Comparison of ENCODE assay signal across 1 cellular context in genomic region chr9:136628287-136628686, GRCh38.
TF ChIP-seq lines count a peak whose summit lies in the region.

No MANE protein-coding gene starts in this region.

TF ChIP-seq in H1, 55 proteins besides CTCF, POLR2A, EP300 and RAD21:
- TF ChIP-seq NANOG (IDR thresholded peaks at IDR 0.05; ENCODE audit: insufficient read depth, low read depth, low read length, poor library complexity, severe bottlenecking) (no peak), CHD2 (IDR thresholded peaks at IDR 0.05; ENCODE audit: low read length) (no peak)
